In genomic region chr2:204608261-204608660, GRCh38 we compare ENCODE assay signal across 17 cellular contexts.
DNase-seq lines count a peak whose midpoint lies in the region; ATAC-seq and TF ChIP-seq lines count a peak whose summit lies in the region.
"Had no signal": no experiment of that assay in that cellular context is flagged by ENCODE, and none has a peak within 500 bp of the region (broad histone marks: within the 10 kb centered on the region; RNA-seq: fewer than 3 reads in every experiment).

No MANE protein-coding gene starts in this region.

- no peaks in the 10 kb centered on the region for H3K36me3 Mint-ChIP-seq in brain
- H3K36me3 Mint-ChIP-seq: CD14-positive monocyte had no signal

- DNase-seq in BJ (ENCODE audit: low read depth) (peak; percentile 83), left cardiac atrium (no peak), posterior cingulate gyrus (no peak), NCI-H1048 (lab: John Stamatoyannopoulos, UW) (no peak)
- DNase-seq in stimulated activated CD4-positive, alpha-beta T cell treated with anti-CD3 and anti-CD28 coated beads, Interleukin-15, amount 100 ng/mL, for 24 hours: no peak
- DNase-seq: effector memory CD4-positive, alpha-beta T cell; HCEC 1CT; lower lobe of right lung; MV-4-11; NCI-H226; stimulated activated CD4-positive, alpha-beta T cell treated with anti-CD3 and anti-CD28 coated beads, Interleukin-4, amount 100 ng/mL, for 4 hours had no signal

- H3K9me3 Mint-ChIP-seq in brain: peaks cover 0 to under 1% (median 0%) of the 10 kb centered on the region in 5 experiments
- H3K9me3 Mint-ChIP-seq: stimulated activated naive CD8-positive, alpha-beta T cell treated with anti-CD3 and anti-CD28 coated beads, Interleukin-15, Interleukin-2, amounts not matched to agents 100 ng/mL and 50 ng/mL, for 24 hours had no signal

- H3K4me1 Mint-ChIP-seq in brain: peaks cover 49% of the 10 kb centered on the region
- H3K4me1 Mint-ChIP-seq: CD14-positive monocyte had no signal

- POLR2A ChIA-PET in BJ (lab: Charles Lee): interaction anchor here (0.6 kb wide), 1 partner anchor 1076 kb away, joined by 3 read pairs; no protein-coding TSS in a partner anchor

- TF ChIP-seq CTCF in BJ (IDR thresholded peaks at IDR 0.05; ENCODE audit: insufficient read depth, low read depth, low read length): no peak
- TF ChIP-seq CTCF in brain (conservative IDR thresholded peaks at IDR 0.05): no peak

- peak; percentile 70 to 81 for ATAC-seq in left cardiac atrium
- no peak for ATAC-seq in HG02571 (IDR thresholded peaks at IDR 0.05; ENCODE audit: unreplicated experiment)

- peak overlapping the region; percentile 78 for H3K27ac ChIP-seq in rectal smooth muscle tissue (ENCODE audit: low read depth, low read length)
- H3K27ac ChIP-seq: lower lobe of right lung, parathyroid adenoma had no signal

- no peaks in the 10 kb centered on the region for H3K27me3 Mint-ChIP-seq in brain
- H3K27me3 Mint-ChIP-seq: stimulated activated naive CD8-positive, alpha-beta T cell treated with anti-CD3 and anti-CD28 coated beads, Interleukin-15, Interleukin-2, amounts not matched to agents 100 ng/mL and 50 ng/mL, for 24 hours had no signal

- H3K27me3 ChIP-seq in BJ (ENCODE audit: control insufficient read depth, insufficient read depth, low read length) (no peaks in the 10 kb centered on the region), rectal smooth muscle tissue (ENCODE audit: control insufficient read depth, insufficient read depth, low read length) (no peaks in the 10 kb centered on the region)

- no peaks in the 10 kb centered on the region for H3K36me3 ChIP-seq in BJ (ENCODE audit: control insufficient read depth, insufficient read depth, low read length)
- no peaks in the 10 kb centered on the region for H3K36me3 ChIP-seq in rectal smooth muscle tissue (ENCODE audit: control insufficient read depth, insufficient read depth, low read length)
- H3K36me3 ChIP-seq: lower lobe of right lung had no signal

- H3K4me3 ChIP-seq in BJ (ENCODE audit: low read depth, low read length) (no peak overlapping the region), rectal smooth muscle tissue (ENCODE audit: low read length) (no peak overlapping the region)
- H3K4me3 ChIP-seq: lower lobe of right lung had no signal

- intact Hi-C loops in left cardiac atrium (cut with DNase I) (no loop called here), posterior cingulate gyrus (cut with DNase I) (no loop called here)

- H3K4me3 Mint-ChIP-seq in brain: peak overlapping the region in 1 of 5 experiments; percentile 36
- H3K4me3 Mint-ChIP-seq: CD14-positive monocyte; stimulated activated naive CD8-positive, alpha-beta T cell treated with anti-CD3 and anti-CD28 coated beads, Interleukin-15, Interleukin-2, amounts not matched to agents 100 ng/mL and 50 ng/mL, for 24 hours had no signal

- CTCF ChIA-PET in BJ (lab: Yijun Ruan, JAX): interaction anchor here (1.6 to 1.8 kb wide), 2 partner anchors 54 to 87 kb away, joined by 3 to 6 read pairs; no protein-coding TSS in a partner anchor

- peaks cover 43% of the 10 kb centered on the region for H3K4me1 ChIP-seq in rectal smooth muscle tissue (ENCODE audit: control insufficient read depth, insufficient read depth, low read length)

- H3K9ac ChIP-seq in rectal smooth muscle tissue (ENCODE audit: low read length): no peak overlapping the region
- H3K9ac ChIP-seq: parathyroid adenoma had no signal

- peak overlapping the region in 3 of 5 experiments; percentile 32 to 68 (median 40) for H3K27ac Mint-ChIP-seq in brain
- H3K27ac Mint-ChIP-seq: CD14-positive monocyte; stimulated activated naive CD8-positive, alpha-beta T cell treated with anti-CD3 and anti-CD28 coated beads, Interleukin-15, Interleukin-2, amounts not matched to agents 100 ng/mL and 50 ng/mL, for 24 hours had no signal
